ENCODE assay signal across 7 cellular contexts in the genomic region with DNA sequence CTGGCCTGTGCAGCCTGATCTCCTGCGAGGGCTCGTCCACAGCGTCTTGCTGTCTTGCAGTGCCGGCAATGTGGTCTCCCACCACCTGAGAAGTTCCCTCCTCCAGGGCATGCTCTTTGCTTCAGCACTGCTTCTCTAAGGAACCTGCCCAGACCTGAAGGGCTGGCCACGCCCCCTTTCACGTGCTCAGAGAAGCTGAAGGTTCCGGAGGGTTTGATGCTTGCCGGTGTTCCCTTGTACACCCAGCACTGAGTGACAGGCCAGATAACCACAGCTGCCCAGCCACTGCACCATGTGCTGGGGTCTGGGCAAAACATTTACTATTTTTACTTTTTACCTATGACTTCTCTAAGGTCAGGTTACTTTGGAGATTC. TPM values are rescaled to one million over a fixed set of nuclear protein-coding genes. Genes with fewer than 3 reads are reported as not detected.
DNase-seq lines count a peak whose midpoint lies in the region; ATAC-seq, FAIRE-seq and TF ChIP-seq lines count a peak whose summit lies in the region.

No MANE protein-coding gene starts in this region.

- peak overlapping the region; percentile 23 to 87 (median 80) for H3K27ac Mint-ChIP-seq in IgD-negative memory B cell
- no peak overlapping the region for H3K27ac Mint-ChIP-seq in activated B cell treated with CpG ODN at 0.5 μM for 24 hours
- peak overlapping the region; percentile 17 for H3K27ac Mint-ChIP-seq in chondrocyte (ENCODE audit: unreplicated experiment)

- H3K36me3 Mint-ChIP-seq in IgD-negative memory B cell (peaks cover 7% of the 10 kb centered on the region), activated B cell treated with CpG ODN at 0.5 μM for 24 hours (ENCODE audit: low read depth) (peaks cover 24% of the 10 kb centered on the region), chondrocyte (ENCODE audit: low read depth) (peaks cover 17% of the 10 kb centered on the region)

- 0 out of 2 replicates have a peak, but pooled peaks cover 8% of the 10 kb centered on the region for H4K20me1 ChIP-seq in GM23248 (ENCODE audit: insufficient read depth)

- H3K9me3 ChIP-seq in neuron (ENCODE audit: low read length) (no peaks in the 10 kb centered on the region), GM23248 (ENCODE audit: low read depth) (no peaks in the 10 kb centered on the region)

- no peaks in the 10 kb centered on the region for H3K9me3 Mint-ChIP-seq in IgD-negative memory B cell
- no peaks in the 10 kb centered on the region for H3K9me3 Mint-ChIP-seq in activated B cell treated with CpG ODN at 0.5 μM for 24 hours
- no peaks in the 10 kb centered on the region for H3K9me3 Mint-ChIP-seq in chondrocyte (ENCODE audit: low read depth)

- peaks cover 14 to 22% (median 16%) of the 10 kb centered on the region in 3 donors for H3K4me1 Mint-ChIP-seq in IgD-negative memory B cell
- peaks cover 33% of the 10 kb centered on the region for H3K4me1 Mint-ChIP-seq in activated B cell treated with CpG ODN at 0.5 μM for 24 hours
- H3K4me1 Mint-ChIP-seq in chondrocyte (ENCODE audit: low read depth) = peaks cover 28% of the 10 kb centered on the region

- POLR2A ChIA-PET in activated B cell treated with CpG ODN at 0.5 μM for 24 hours (lab: Charles Lee) = interaction anchor here (0.6 to 2.1 kb wide), 4 partner anchors 26 to 158 kb away, joined by 3 to 12 read pairs (median 4); a partner anchor contains a TSS

- FAIRE-seq in urothelium cell line (lab: Jason Lieb, UNC) = no peak

- peaks cover 28% of the 10 kb centered on the region for H3F3A ChIP-seq in GM23248 (ENCODE audit: insufficient read depth)

- H3K36me3 ChIP-seq in neuron (ENCODE audit: insufficient read depth, low read length) (peaks cover 21% of the 10 kb centered on the region), GM23248 (ENCODE audit: low read depth) (peaks cover 14% of the 10 kb centered on the region; the same call in 1 of the 2 replicates)

- peaks cover 43% of the 10 kb centered on the region for H3K79me2 ChIP-seq in GM23248 (ENCODE audit: insufficient read depth)

- intact Hi-C loops in activated B cell treated with CpG ODN at 0.5 μM for 24 hours (cut with micrococcal nuclease) = loop anchor here (2.0 to 10.0 kb wide), 4 partner anchors 62 to 565 kb away; a partner anchor contains a TSS

- 41 to 45% methylated on average over 5 to 8 of the region's 8 CpGs for WGBS in GM23248 (ENCODE audit: low coverage in 1 of 2, low lambda C conversion rate in 2 of 2, missing lambda C conversion rate in 2 of 2), 2 experiments

- CTCF ChIA-PET in activated B cell treated with CpG ODN at 0.5 μM for 24 hours (lab: Charles Lee) = interaction anchor here (1.0 kb wide), 1 partner anchor 268 kb away, joined by 4 read pairs; no protein-coding TSS in a partner anchor

- H3K9ac ChIP-seq in GM23248 = no peak overlapping the region

- peak overlapping the region; percentile 24 for H3K4me3 ChIP-seq in neuron (ENCODE audit: low read length)
- no peak overlapping the region for H3K4me3 ChIP-seq in GM23248

- H3K27me3 ChIP-seq in neuron (ENCODE audit: insufficient read depth, low read length) = no peaks in the 10 kb centered on the region
- no peaks in the 10 kb centered on the region for H3K27me3 ChIP-seq in GM23248 (replicated peaks; ENCODE audit: insufficient read depth)

- H3K4me2 ChIP-seq in GM23248 (ENCODE audit: unreplicated experiment) = no peak overlapping the region

- in situ Hi-C loops in GM23248 (cut with MboI) = no loop called here

- no peaks in the 10 kb centered on the region for H3K9me2 ChIP-seq in GM23248 (ENCODE audit: insufficient read depth)

- no peaks in the 10 kb centered on the region for H3K27me3 Mint-ChIP-seq in IgD-negative memory B cell
- H3K27me3 Mint-ChIP-seq in activated B cell treated with CpG ODN at 0.5 μM for 24 hours = no peaks in the 10 kb centered on the region
- H3K27me3 Mint-ChIP-seq in chondrocyte (ENCODE audit: low read depth) = no peaks in the 10 kb centered on the region

- H3K4me1 ChIP-seq in neuron (ENCODE audit: insufficient read depth, low read length) (peaks cover 33% of the 10 kb centered on the region), GM23248 (ENCODE audit: insufficient read depth) (peaks cover 6% of the 10 kb centered on the region)

- peak; percentile 38 for ATAC-seq in activated B cell treated with CpG ODN at 0.5 μM for 24 hours (ENCODE audit: low read depth)

- H2AFZ ChIP-seq in neuron (ENCODE audit: low read depth, low read length) (no peak overlapping the region), GM23248 (no peak overlapping the region; the same call in 1 of the 2 replicates)

- no peak overlapping the region for H3K27ac ChIP-seq in GM23248

- peak overlapping the region; percentile 65 to 93 (median 76) for H3K4me3 Mint-ChIP-seq in IgD-negative memory B cell
- H3K4me3 Mint-ChIP-seq in activated B cell treated with CpG ODN at 0.5 μM for 24 hours = peak overlapping the region; percentile 80
- H3K4me3 Mint-ChIP-seq in chondrocyte (ENCODE audit: unreplicated experiment) = no peak overlapping the region

- DNase-seq in activated B cell treated with CpG ODN at 0.5 μM for 24 hours (peak; percentile 45), chondrocyte (ENCODE audit: low spot score) (no peak), urothelium cell line (ENCODE audit: low spot score) (peak; percentile 19), EL (no peak), GM23248 (no peak)

- TF ChIP-seq CTCF in activated B cell treated with CpG ODN at 0.5 μM for 24 hours (IDR thresholded peaks at IDR 0.05) (no peak), chondrocyte (IDR thresholded peaks at IDR 0.05) (no peak)

RNA-seq across cellular contexts. Expression of a gene that starts 1.7 kb away (rescaled TPM):
- polyA plus RNA-seq in IgD-negative memory B cell (42.7 TPM), GM23248 (2016; fragmentation: Nextera tagmentation; extraction: Ambion mirVana) (36.0 and 41.7 TPM in 2 replicates)
- total RNA-seq in activated B cell treated with CpG ODN at 0.5 μM for 24 hours (41.5 and 41.7 TPM in 2 replicates), chondrocyte (26.2 to 30.1 TPM (median 29.4 TPM) in 3 replicates)
- 12.8 and 17.2 TPM in 2 replicates for total RNA-seq in GM23248 (2014; rRNA removed; shearing (Covaris generic))

RNA-seq across cellular contexts. Expression of a gene that starts 26.1 kb away (rescaled TPM):
- 6.7 TPM for polyA plus RNA-seq in IgD-negative memory B cell
- total RNA-seq in activated B cell treated with CpG ODN at 0.5 μM for 24 hours = 14.9 and 15.5 TPM in 2 replicates
- total RNA-seq in chondrocyte = 21.5 to 25.4 TPM (median 25.2 TPM) in 3 replicates
- total RNA-seq in GM23248 (2014; rRNA removed; shearing (Covaris generic)) = 19.0 and 20.9 TPM in 2 replicates
- polyA plus RNA-seq in GM23248 (2016; fragmentation: Nextera tagmentation; extraction: Ambion mirVana) = 13.2 TPM in 2 replicates

RNA-seq across cellular contexts. Expression of a gene that starts 48.7 kb away (rescaled TPM):
- 39.5 TPM for polyA plus RNA-seq in IgD-negative memory B cell
- total RNA-seq in activated B cell treated with CpG ODN at 0.5 μM for 24 hours = 83.0 and 93.0 TPM in 2 replicates
- 33.3 to 45.6 TPM (median 37.2 TPM) in 3 replicates for total RNA-seq in chondrocyte
- total RNA-seq in GM23248 (2014; rRNA removed; shearing (Covaris generic)) = 16.9 and 36.9 TPM in 2 replicates
- 39.3 and 43.8 TPM in 2 replicates for polyA plus RNA-seq in GM23248 (2016; fragmentation: Nextera tagmentation; extraction: Ambion mirVana)

Comparison
In these comparisons a context has a peak if more than half of its experiments do, and no peak if none do; other contexts are left out.
1. DNase-seq: peak in activated B cell treated with CpG ODN at 0.5 μM for 24 hours (single experiment) and urothelium cell line (single experiment); none in chondrocyte (single experiment), EL (single experiment) and GM23248 (single experiment).